ENCODE assay signal across 8 cellular contexts in genomic region chr6:14129572-14129971, GRCh38. TPM values are rescaled to one million over a fixed set of nuclear protein-coding genes. Genes with fewer than 3 reads are reported as not detected.
DNase-seq lines count a peak whose midpoint lies in the region; ATAC-seq, FAIRE-seq and TF ChIP-seq lines count a peak whose summit lies in the region.

No MANE protein-coding gene starts in this region.

- H3K4me1 ChIP-seq in GM12878 (ENCODE audit: control insufficient read depth, insufficient read depth, low read length) (peaks cover 6% of the 10 kb centered on the region), iPS-20b (ENCODE audit: insufficient read depth, low read length) (peaks cover 24% of the 10 kb centered on the region), spleen (peaks cover 4 to 67% (median 26%) of the 10 kb centered on the region in 6 donors)

- POLR2A ChIA-PET in GM12878 (lab: Charles Lee), result interaction anchor here (0.5 to 2.3 kb wide), 7 partner anchors 11 to 1129 kb away, joined by 3 to 13 read pairs (median 3); no protein-coding TSS in a partner anchor

- no peak overlapping the region for H3K4me3 Mint-ChIP-seq in activated T-cell treated with anti-CD3 and anti-CD28 coated beads, Interleukin-2, amount 50 U/mL, for 72 hours
- no peak overlapping the region for H3K4me3 Mint-ChIP-seq in activated T-cell treated with anti-CD3 and anti-CD28 coated beads, Interleukin-2, amount 50 U/mL, for 24 hours

- H4K20me1 ChIP-seq in GM12878 (ENCODE audit: control insufficient read depth, insufficient read depth), result peaks cover 11% of the 10 kb centered on the region

- H3K36me3 Mint-ChIP-seq in activated T-cell treated with anti-CD3 and anti-CD28 coated beads, Interleukin-2, amount 50 U/mL, for 72 hours (ENCODE audit: insufficient read depth in 2 of 2), result peaks cover 5 to 43% of the 10 kb centered on the region in 2 donors
- H3K36me3 Mint-ChIP-seq in activated T-cell treated with anti-CD3 and anti-CD28 coated beads, Interleukin-2, amount 50 U/mL, for 24 hours (ENCODE audit: low read depth), result peaks cover 99% of the 10 kb centered on the region

- H3K4me3 ChIP-seq in GM12878, result no peak overlapping the region
- H3K4me3 ChIP-seq in iPS-20b (ENCODE audit: low read length), result no peak overlapping the region
- no peak overlapping the region for H3K4me3 ChIP-seq in spleen

- peak; percentile 56 to 59 for ATAC-seq in activated T-cell treated with anti-CD3 and anti-CD28 coated beads, Interleukin-2, amount 50 U/mL, for 72 hours (replicated peaks in 1 of 2)
- peak; percentile 48 for ATAC-seq in HG02981 (IDR thresholded peaks at IDR 0.05; ENCODE audit: unreplicated experiment)
- peak; percentile 47 for ATAC-seq in GM12878
- ATAC-seq in HG03520 (IDR thresholded peaks at IDR 0.05; ENCODE audit: unreplicated experiment), result no peak

- H2AFZ ChIP-seq in GM12878 (ENCODE audit: control insufficient read depth, low read depth, low read length), result no peak overlapping the region

- H3K4me1 Mint-ChIP-seq in activated T-cell treated with anti-CD3 and anti-CD28 coated beads, Interleukin-2, amount 50 U/mL, for 72 hours (ENCODE audit: low read depth), result peaks cover 47% of the 10 kb centered on the region
- H3K4me1 Mint-ChIP-seq in activated T-cell treated with anti-CD3 and anti-CD28 coated beads, Interleukin-2, amount 50 U/mL, for 24 hours (ENCODE audit: low read depth), result peaks cover 41% of the 10 kb centered on the region

- no peak overlapping the region for H3K27ac Mint-ChIP-seq in activated T-cell treated with anti-CD3 and anti-CD28 coated beads, Interleukin-2, amount 50 U/mL, for 72 hours
- no peak overlapping the region for H3K27ac Mint-ChIP-seq in activated T-cell treated with anti-CD3 and anti-CD28 coated beads, Interleukin-2, amount 50 U/mL, for 24 hours

- WGBS in GM12878 (ENCODE audit: insufficient coverage, insufficient replicate concordance, low lambda C conversion rate, missing lambda C conversion rate), result 13% methylated on average over 7 of the region's 7 CpGs
- WGBS in spleen, 5 donors, result 20 to 25% (median 22%) methylated on average over 7 of the region's 7 CpGs

- peak; percentile 41 to 72 (median 56) for TF ChIP-seq CTCF in GM12878 (IDR thresholded peaks at IDR 0.05 in 2 of 3, conservative IDR thresholded peaks at IDR 0.05 in 1 of 3; ENCODE audit: control insufficient read depth in 2 of 3, extremely low read depth in 1 of 3, insufficient read depth in 1 of 3, low read depth in 3 of 3, low read length in 3 of 3)
- peak; percentile 14 to 67 (median 60) for TF ChIP-seq CTCF in spleen (IDR thresholded peaks at IDR 0.05 in 8 of 11, conservative IDR thresholded peaks at IDR 0.05 in 3 of 11)

- peaks cover 19 to 32% of the 10 kb centered on the region in 2 experiments for H3K36me3 ChIP-seq in GM12878 (ENCODE audit: control insufficient read depth in 2 of 2, insufficient read depth in 2 of 2, low read length in 1 of 2)
- 0 out of 2 replicates have a peak, but pooled peaks cover 3% of the 10 kb centered on the region for H3K36me3 ChIP-seq in iPS-20b (ENCODE audit: insufficient read depth, low read depth, low read length)
- H3K36me3 ChIP-seq in spleen, result peaks cover 0 to 54% (median 27%) of the 10 kb centered on the region in 6 donors

- H3K27ac ChIP-seq in GM12878 (ENCODE audit: control insufficient read depth, insufficient read depth) (no peak overlapping the region), iPS-20b (ENCODE audit: low read length) (no peak overlapping the region), spleen (peak overlapping the region in 2 of 8 donors; percentile 8 to 22)

- H3K79me2 ChIP-seq in GM12878 (ENCODE audit: control insufficient read depth, insufficient read depth, low read length), result peaks cover 51% of the 10 kb centered on the region

- RAD21 ChIA-PET in GM12878 (lab: Charles Lee; ENCODE audit: unreplicated experiment), result interaction anchor here (0.7 to 6.2 kb wide), 16 partner anchors 10 to 1491 kb away, joined by 3 to 55 read pairs (median 5); partner anchors contain the start of gene CD83

- H3K27me3 ChIP-seq in GM12878 (replicated peaks in 1 of 2; ENCODE audit: control insufficient read depth in 2 of 2, insufficient read depth in 2 of 2, low read length in 1 of 2) (no peaks in the 10 kb centered on the region), iPS-20b (ENCODE audit: insufficient read depth, low read length) (no peaks in the 10 kb centered on the region), spleen (replicated peaks in 1 of 7) (no peaks in the 10 kb centered on the region)

- H3K9ac ChIP-seq in GM12878 (ENCODE audit: control insufficient read depth, insufficient read depth, low read length), result no peak overlapping the region
- peak overlapping the region; percentile 17; the same call in 1 of the 2 replicates for H3K9ac ChIP-seq in iPS-20b (ENCODE audit: low read depth, low read length)

- BruUV-seq in GM12878 (replicated peaks; lab: Mats Ljungman, UMichigan), result no TSS peak

- intact Hi-C loops in GM12878 (cut with micrococcal nuclease; ENCODE audit: unreplicated experiment), result loop anchor here (5.0 to 10.0 kb wide), 2 partner anchors 37 to 1125 kb away; no protein-coding TSS in a partner anchor
- intact Hi-C loops in spleen (cut with DNase I; ENCODE audit: low total_unique reads), result loop anchor here (10.0 kb wide), 1 partner anchor 1495 kb away; no protein-coding TSS in a partner anchor

- DNase-seq in activated T-cell treated with anti-CD3 and anti-CD28 coated beads, Interleukin-2, amount 50 U/mL, for 72 hours, result peak in 1 of 2 donors; percentile 22
- DNase-seq in activated T-cell treated with anti-CD3 and anti-CD28 coated beads, Interleukin-2, amount 50 U/mL, for 24 hours, result no peak
- DNase-seq in NCI-H82 (lab: John Stamatoyannopoulos, UW) (peak; percentile 88), GM12878 (ENCODE audit: low read depth, low spot score) (no peak), spleen (peak; percentile 80)

- in situ Hi-C loops in GM12878 (cut with MboI), result no loop called here

- peaks cover 0 to 2% of the 10 kb centered on the region in 2 donors for H3K9me3 Mint-ChIP-seq in activated T-cell treated with anti-CD3 and anti-CD28 coated beads, Interleukin-2, amount 50 U/mL, for 72 hours
- H3K9me3 Mint-ChIP-seq in activated T-cell treated with anti-CD3 and anti-CD28 coated beads, Interleukin-2, amount 50 U/mL, for 24 hours, result no peaks in the 10 kb centered on the region

- H3K4me2 ChIP-seq in GM12878 (ENCODE audit: control insufficient read depth, insufficient read depth), result no peak overlapping the region

- CTCF ChIA-PET in GM12878 (lab: Yijun Ruan, JAX), result interaction anchor here (0.6 to 14.6 kb wide), 28 partner anchors 10 to 1494 kb away, joined by 3 to 204 read pairs (median 4); partner anchors contain the start of gene CD83

- no peak for TF ChIP-seq EP300 in GM12878 (IDR thresholded peaks at IDR 0.05; ENCODE audit: borderline replicate concordance in 1 of 2, control insufficient read depth in 1 of 2, low read depth in 2 of 2, low read length in 2 of 2)

- no peaks in the 10 kb centered on the region for H3K27me3 Mint-ChIP-seq in activated T-cell treated with anti-CD3 and anti-CD28 coated beads, Interleukin-2, amount 50 U/mL, for 72 hours (ENCODE audit: low read depth)
- no peaks in the 10 kb centered on the region for H3K27me3 Mint-ChIP-seq in activated T-cell treated with anti-CD3 and anti-CD28 coated beads, Interleukin-2, amount 50 U/mL, for 24 hours

- FAIRE-seq in GM12878 (lab: Jason Lieb, UNC), result peak; percentile 59

- TF ChIP-seq RAD21 in GM12878 (IDR thresholded peaks at IDR 0.05; ENCODE audit: insufficient read depth, low read depth, low read length), result peak; percentile 67

- H3K9me3 ChIP-seq in GM12878 (replicated peaks; ENCODE audit: control insufficient read depth, insufficient read depth, low read length) (no peaks in the 10 kb centered on the region; the same call in 2 of the 3 replicates), iPS-20b (ENCODE audit: insufficient read depth, low read depth, low read length) (no peaks in the 10 kb centered on the region), spleen (no peaks in the 10 kb centered on the region)

- SMC1A ChIA-PET in GM12878 (lab: Charles Lee; ENCODE audit: uncharacterized antibody, unreplicated experiment), result interaction anchor here (1.0 to 14.9 kb wide), 17 partner anchors 10 to 758 kb away, joined by 3 to 187 read pairs (median 13); no protein-coding TSS in a partner anchor

- TF ChIP-seq POLR2A in GM12878 (IDR thresholded peaks at IDR 0.05; ENCODE audit: low read depth, low read length), result no peak
- no peak for TF ChIP-seq POLR2A in spleen (IDR thresholded peaks at IDR 0.05)

RNA-seq across cellular contexts. Expression of gene CD83, which starts 12.0 kb away (rescaled TPM):
- 10 to 100 TPM; 19.9 to 26.6 TPM for total RNA-seq in activated T-cell treated with anti-CD3 and anti-CD28 coated beads, Interleukin-2, amount 50 U/mL, for 72 hours
- total RNA-seq in GM12878 (2013; cell fraction: nucleolus; rRNA removed), result 204 and 206 TPM in 2 replicates
- total RNA-seq in GM12878 (2014; rRNA removed) (161 and 190 TPM in 2 replicates), GM12878 (2014; rRNA removed; fragmentation: Illumina TruSeq; extraction: Trizol) (126 and 127 TPM in 2 replicates), GM12878 (2021) (128 and 132 TPM in 2 replicates), spleen (10 to 100 TPM; 11.7 to 51.5 (median 15.0) TPM)
- polyA plus RNA-seq in GM12878 (2011; ENCODE audit: low read depth), result 62.9 TPM
- polyA plus RNA-seq in GM12878 (2011; rRNA removed) (121 and 129 TPM in 2 replicates), GM12878 (2014; fragmentation: Illumina TruSeq; extraction: Trizol) (170 and 198 TPM in 2 replicates), GM12878 (2014; fragmentation: Nextera tagmentation; extraction: Ambion mirVana) (100 to 1,000 TPM; 120 to 174 TPM), GM12878 (2014; rRNA removed) (158 and 173 TPM in 2 replicates), GM12878 (2016; fragmentation: Nextera tagmentation; extraction: Ambion mirVana) (10 to 100 TPM; 76.1 to 78.6 TPM), spleen (10 to 100 TPM; 25.6 to 36.8 (median 32.6) TPM)
- 61.3 and 73.0 TPM in 2 replicates for polyA plus RNA-seq in GM12878 (2011; cell fraction: cytosol; rRNA removed)
- polyA plus RNA-seq in GM12878 (2011; cell fraction: nucleus; rRNA removed), result 61.7 and 74.8 TPM in 2 replicates
- 55.9 and 78.6 TPM in 2 replicates for polyA plus RNA-seq in GM12878 (2012)
- polyA minus RNA-seq in GM12878 (2011; rRNA and poly(A)+ RNA removed), result 48.8 and 53.4 TPM in 2 replicates
- 16.2 and 18.5 TPM in 2 replicates for polyA minus RNA-seq in GM12878 (2011; cell fraction: cytosol; rRNA and poly(A)+ RNA removed)
- polyA minus RNA-seq in GM12878 (2011; cell fraction: nucleus; rRNA and poly(A)+ RNA removed), result 14.9 and 19.7 TPM in 2 replicates

Comparison
In these comparisons a context has a peak if more than half of its experiments do, and no peak if none do; other contexts are left out.
1. DNase-seq: peak in NCI-H82 (single experiment) and spleen (single experiment); none in activated T-cell treated with anti-CD3 and anti-CD28 coated beads, Interleukin-2, amount 50 U/mL, for 24 hours (single experiment) and GM12878 (single experiment).